ENCODE assay signal across 22 cellular contexts in genomic region chr21:16022121-16022520, GRCh38.
"Had no signal": no experiment of that assay in that cellular context is flagged by ENCODE, and none has a peak within 500 bp of the region (broad histone marks: within the 10 kb centered on the region; RNA-seq: fewer than 3 reads in every experiment).

No MANE protein-coding gene starts in this region.

- DNase-seq: Kasumi-1, NCI-H1092 treated with DMSO at 0.1 percent for 48 hours, NCI-H1436, NCI-H187, NCI-H2029, NCI-H2081 treated with DMSO at 0.1 percent for 48 hours, NCI-H2171, NCI-H226, NCI-H510A, NCI-H524 treated with DMSO at 0.1 percent for 48 hours, NCI-H69, NCI-H774, PC-3, Peyer's patch, SHP77 treated with DMSO at 0.1 percent for 48 hours, SJCRH30, SW 1271 had no signal

- H3K9me3 ChIP-seq: Peyer's patch, SJCRH30 had no signal

- H3K4me3 ChIP-seq: K562, Peyer's patch, SJCRH30 had no signal

- H3K27me3 Mint-ChIP-seq: IgD-negative memory B cell had no signal

- ATAC-seq: K562, PC-3, Right ventricle myocardium inferior had no signal

- H3K4me1 Mint-ChIP-seq: IgD-negative memory B cell had no signal

- H3K4me3 Mint-ChIP-seq: IgD-negative memory B cell had no signal

- H3K9ac ChIP-seq: KMS-11 had no signal

- H3K27ac Mint-ChIP-seq: IgD-negative memory B cell had no signal

- H3K27ac ChIP-seq: HL-60, KMS-11, Peyer's patch, SJCRH30 had no signal

- H3K36me3 ChIP-seq: Peyer's patch, SJCRH30 had no signal

- H3K36me3 Mint-ChIP-seq: IgD-negative memory B cell had no signal
